In the genomic region with DNA sequence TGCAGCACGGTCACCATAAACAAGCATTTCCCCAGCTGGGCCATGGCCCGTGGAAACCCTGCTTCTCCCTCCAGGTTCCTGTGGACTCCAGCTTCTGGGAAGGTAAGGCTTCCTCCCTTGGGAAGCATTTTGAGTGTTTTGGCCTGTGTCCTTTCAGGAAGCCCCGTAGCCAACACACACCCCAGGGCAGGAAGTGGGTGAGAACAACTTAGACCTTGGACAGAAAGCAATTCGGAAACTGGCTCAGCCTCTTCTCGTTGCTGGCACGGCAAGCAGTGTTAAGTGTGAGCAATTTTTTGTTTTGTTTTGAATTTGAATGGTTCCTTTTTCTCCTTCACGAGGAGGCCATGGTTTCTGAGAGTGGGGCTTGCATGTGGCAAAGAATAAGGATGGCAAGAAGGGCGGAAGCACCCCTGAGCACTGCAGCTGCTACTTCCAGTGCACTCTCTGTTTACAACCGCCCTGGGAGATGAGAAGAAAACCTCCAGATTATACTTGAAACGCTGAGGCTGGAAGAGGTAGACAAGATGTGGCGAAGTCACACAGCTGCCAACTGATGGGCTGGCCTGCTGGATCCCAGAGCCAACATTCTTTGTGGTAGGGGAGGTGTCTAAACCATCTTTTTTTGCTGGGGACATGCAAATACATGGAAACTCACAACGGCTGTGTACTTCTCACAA, we compare ENCODE assay signal across 10 cellular contexts. TPM values are rescaled to one million over a fixed set of nuclear protein-coding genes. Genes with fewer than 3 reads are reported as not detected.
DNase-seq lines count a peak whose midpoint lies in the region; ATAC-seq and TF ChIP-seq lines count a peak whose summit lies in the region.
"Had no signal": no experiment of that assay in that cellular context is flagged by ENCODE, and none has a peak within 500 bp of the region (broad histone marks: within the 10 kb centered on the region; RNA-seq: fewer than 3 reads in every experiment).

No MANE protein-coding gene starts in this region.

- 0 out of 2 replicates have a peak overlapping the region, but pooled peaks have one; percentile 8 for H3K4me2 ChIP-seq in DOHH2 (ENCODE audit: low read length)
- no peak overlapping the region for H3K4me2 ChIP-seq in neural progenitor cell

- H3F3A ChIP-seq in DOHH2 (ENCODE audit: control insufficient read depth, insufficient read depth): no peaks in the 10 kb centered on the region
- H3F3A ChIP-seq in neural progenitor cell (ENCODE audit: low read depth): no peaks in the 10 kb centered on the region

- H3K36me3 ChIP-seq in DOHH2 (ENCODE audit: control insufficient read depth, low read length) (no peaks in the 10 kb centered on the region), esophagus muscularis mucosa (no peaks in the 10 kb centered on the region), neural progenitor cell (no peaks in the 10 kb centered on the region)
- H3K36me3 ChIP-seq: neutrophil had no signal

- H3K4me1 Mint-ChIP-seq in neural progenitor cell: peaks cover 27% of the 10 kb centered on the region

- H3K9me3 ChIP-seq in DOHH2 (ENCODE audit: control insufficient read depth, insufficient read depth, low read length) (no peaks in the 10 kb centered on the region), esophagus muscularis mucosa (no peaks in the 10 kb centered on the region), neural progenitor cell (ENCODE audit: low read depth) (no peaks in the 10 kb centered on the region)
- H3K9me3 ChIP-seq: neutrophil had no signal

- H3K4me3 Mint-ChIP-seq in neural progenitor cell: no peak overlapping the region

- no peaks in the 10 kb centered on the region for H3K79me2 ChIP-seq in DOHH2 (ENCODE audit: control insufficient read depth, low read length)
- no peaks in the 10 kb centered on the region for H3K79me2 ChIP-seq in neural progenitor cell (ENCODE audit: low read depth)

- TF ChIP-seq CTCF in DOHH2 (IDR thresholded peaks at IDR 0.05; ENCODE audit: low read depth, low read length, poor library complexity, severe bottlenecking): no peak
- no peak for TF ChIP-seq CTCF in esophagus muscularis mucosa (IDR thresholded peaks at IDR 0.05)
- no peak for TF ChIP-seq CTCF in neural progenitor cell (IDR thresholded peaks at IDR 0.05)

- no peak overlapping the region for H3K27ac Mint-ChIP-seq in neural progenitor cell

- H3K27me3 ChIP-seq in DOHH2 (ENCODE audit: control insufficient read depth, low read length) (no peaks in the 10 kb centered on the region), esophagus muscularis mucosa (peaks cover 0 to 3% (median 0%) of the 10 kb centered on the region in 4 donors), neural progenitor cell (no peaks in the 10 kb centered on the region)

- H3K4me3 ChIP-seq in DOHH2 (ENCODE audit: low read length) (no peak overlapping the region), esophagus muscularis mucosa (no peak overlapping the region), neural progenitor cell (no peak overlapping the region)
- H3K4me3 ChIP-seq in Jurkat, Clone E6-1 (ENCODE audit: low read length): no peak overlapping the region; the same call in 1 of the 2 replicates

- no peak for TF ChIP-seq EP300 in esophagus muscularis mucosa (IDR thresholded peaks at IDR 0.05)

- H3K27me3 Mint-ChIP-seq in neural progenitor cell (ENCODE audit: insufficient read depth, low read depth): no peaks in the 10 kb centered on the region

- no peaks in the 10 kb centered on the region for H3K9me3 Mint-ChIP-seq in neural progenitor cell

- ATAC-seq in HG02623 (IDR thresholded peaks at IDR 0.05; ENCODE audit: unreplicated experiment): no peak
- ATAC-seq: activated CD4-positive, CD25-positive, alpha-beta regulatory T cell treated with anti-CD3 and anti-CD28 coated beads, Interleukin-2, amount 50 U/mL, for 24 hours had no signal

- no peaks in the 10 kb centered on the region for H3K9me2 ChIP-seq in DOHH2 (replicated peaks; ENCODE audit: control insufficient read depth, low read length)

- no peak overlapping the region for H3K27ac ChIP-seq in DOHH2 (ENCODE audit: low read depth, low read length)
- H3K27ac ChIP-seq in esophagus muscularis mucosa (replicated peaks in 1 of 4): peak overlapping the region; percentile 36 to 56 (median 47)
- H3K27ac ChIP-seq in neural progenitor cell: no peak overlapping the region
- H3K27ac ChIP-seq: neutrophil had no signal

- WGBS in esophagus muscularis mucosa: 35% methylated on average over 12 of the region's 12 CpGs

- H3K9ac ChIP-seq in neural progenitor cell: no peak overlapping the region

- TF ChIP-seq POLR2A in esophagus muscularis mucosa (IDR thresholded peaks at IDR 0.05; ENCODE audit: low read depth): no peak

- intact Hi-C loops in esophagus muscularis mucosa (cut with DNase I): no loop called here

- H4K20me1 ChIP-seq in DOHH2 (ENCODE audit: control insufficient read depth, insufficient read depth, low read depth, low read length): no peaks in the 10 kb centered on the region
- no peaks in the 10 kb centered on the region for H4K20me1 ChIP-seq in neural progenitor cell (ENCODE audit: low read depth)

- H3K36me3 Mint-ChIP-seq in neural progenitor cell: no peaks in the 10 kb centered on the region

- H2AFZ ChIP-seq in neural progenitor cell (replicated peaks): peak overlapping the region; percentile 50

- DNase-seq in Jurkat, Clone E6-1 (ENCODE audit: low read depth, low spot score): peak; percentile 85
- DNase-seq in esophagus muscularis mucosa (ENCODE audit: extremely low spot score) (no peak), neural progenitor cell (ENCODE audit: low spot score) (no peak), NCI-H2029 treated with DMSO at 0.1 percent for 48 hours (lab: John Stamatoyannopoulos, UW) (no peak), NCI-H748 (lab: John Stamatoyannopoulos, UW; ENCODE audit: unreplicated experiment) (no peak), NCI-H2171 treated with DMSO at 0.1 percent for 48 hours (lab: John Stamatoyannopoulos, UW) (no peak)

- peaks cover 16% of the 10 kb centered on the region for H3K4me1 ChIP-seq in DOHH2 (ENCODE audit: control insufficient read depth, low read length)
- H3K4me1 ChIP-seq in esophagus muscularis mucosa: peaks cover 22 to 47% (median 41%) of the 10 kb centered on the region in 4 donors
- no peaks in the 10 kb centered on the region for H3K4me1 ChIP-seq in neural progenitor cell

RNA-seq across cellular contexts. Expression of a gene that starts 14.1 kb away (rescaled TPM):
- polyA plus RNA-seq in Jurkat, Clone E6-1 (2012; ENCODE audit: insufficient read depth, insufficient read length): not detected
- total RNA-seq in esophagus muscularis mucosa: 1 to 10 TPM; 1.2 to 2.3 (median 2.0) TPM
- 1.1 and 3.1 TPM in 2 replicates for total RNA-seq in neural progenitor cell (ENCODE audit: low replicate concordance)

RNA-seq across cellular contexts. Expression of a gene that starts 17.9 kb away (rescaled TPM):
- not detected for polyA plus RNA-seq in Jurkat, Clone E6-1 (2012; ENCODE audit: insufficient read depth, insufficient read length)
- 1 to 10 TPM; 1.7 to 3.8 (median 2.7) TPM for total RNA-seq in esophagus muscularis mucosa
- total RNA-seq in neural progenitor cell (ENCODE audit: low replicate concordance): 2.5 and 2.6 TPM in 2 replicates

Comparison
In these comparisons a context has a peak if more than half of its experiments do, and no peak if none do; other contexts are left out.
1. H3K27ac ChIP-seq: peak in esophagus muscularis mucosa (4 of 4); none in DOHH2 (single experiment) and neural progenitor cell (single experiment).